ENCODE assay signal across 10 cellular contexts in the genomic region with DNA sequence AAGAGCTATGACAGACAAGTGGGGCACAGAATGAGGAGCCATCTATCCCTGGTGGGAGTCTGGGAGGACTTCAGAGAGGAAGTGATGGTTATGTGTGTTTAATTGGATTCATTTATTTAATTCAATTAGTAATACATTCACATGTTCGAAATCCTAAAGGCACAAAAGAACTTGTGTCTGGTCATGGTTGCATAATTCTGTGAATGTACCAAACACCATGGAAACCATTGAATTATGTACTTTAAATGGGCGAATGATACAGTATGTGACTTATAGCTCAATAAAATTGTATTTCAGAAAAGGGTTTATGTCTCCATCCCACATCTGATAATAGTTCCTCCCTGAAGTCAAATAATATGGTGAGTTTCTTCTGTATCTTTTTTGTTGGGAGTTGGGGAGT. TPM values are rescaled to one million over a fixed set of nuclear protein-coding genes. Genes with fewer than 3 reads are reported as not detected.
"Had no signal": no experiment of that assay in that cellular context is flagged by ENCODE, and none has a peak within 500 bp of the region (broad histone marks: within the 10 kb centered on the region; RNA-seq: fewer than 3 reads in every experiment).

No MANE protein-coding gene starts in this region.

- DNase-seq: IMR-90, KBM-7, KG1 had no signal

- H3K27ac ChIP-seq: HL-60, KMS-11 had no signal

- H3K9me3 Mint-ChIP-seq: IgD-negative memory B cell had no signal

- ATAC-seq: HepG2, K562 had no signal

- H3K27ac Mint-ChIP-seq: IgD-negative memory B cell had no signal

- H3K4me3 ChIP-seq: K562 had no signal

- H3K4me3 Mint-ChIP-seq: IgD-negative memory B cell had no signal

- H3K4me1 Mint-ChIP-seq: IgD-negative memory B cell had no signal

RNA-seq across cellular contexts. Expression of a gene that starts 19.8 kb away (rescaled TPM):
- total RNA-seq: HT-29, HT1080, IMR-90, K562 had no signal

RNA-seq across cellular contexts. Expression of a gene that starts 29.8 kb away (rescaled TPM):
- total RNA-seq: IMR-90 had no signal
